16 cellular contexts compared by ENCODE assay signal in genomic region chr10:75379817-75380216, GRCh38. TPM values are rescaled to one million over a fixed set of nuclear protein-coding genes. Genes with fewer than 3 reads are reported as not detected.
DNase-seq lines count a peak whose midpoint lies in the region; ATAC-seq and TF ChIP-seq lines count a peak whose summit lies in the region.
"Had no signal": no experiment of that assay in that cellular context is flagged by ENCODE, and none has a peak within 500 bp of the region (broad histone marks: within the 10 kb centered on the region; RNA-seq: fewer than 3 reads in every experiment).

No MANE protein-coding gene starts in this region.

- H3K36me3 ChIP-seq in GM23338 (ENCODE audit: insufficient read depth) (no peaks in the 10 kb centered on the region), spleen (no peaks in the 10 kb centered on the region), heart right ventricle (no peaks in the 10 kb centered on the region)
- H3K36me3 ChIP-seq: HAP-1 had no signal

- no peaks in the 10 kb centered on the region for H3K9me3 ChIP-seq in spleen
- no peaks in the 10 kb centered on the region for H3K9me3 ChIP-seq in heart right ventricle
- H3K9me3 ChIP-seq: A549, Caco-2, HAP-1 had no signal

- H3K4me3 Mint-ChIP-seq in GM23338, result no peak overlapping the region
- H3K4me3 Mint-ChIP-seq in brain, result no peak overlapping the region
- no peak overlapping the region for H3K4me3 Mint-ChIP-seq in nephron progenitor cell
- H3K4me3 Mint-ChIP-seq: CD4-positive, alpha-beta T cell had no signal

- H3K9me2 ChIP-seq in GM23338 (ENCODE audit: insufficient read depth), result peaks cover 8% of the 10 kb centered on the region; the same call in 1 of the 2 replicates

- H3K4me1 Mint-ChIP-seq in GM23338 (peaks cover 4% of the 10 kb centered on the region), brain (peaks cover 23% of the 10 kb centered on the region), nephron progenitor cell (peaks cover 35% of the 10 kb centered on the region)

- no peak overlapping the region for H2AFZ ChIP-seq in GM23338

- H3K4me1 ChIP-seq in GM23338 (ENCODE audit: insufficient read depth) (no peaks in the 10 kb centered on the region), spleen (peaks cover 0 to 33% (median 6%) of the 10 kb centered on the region in 6 donors), heart right ventricle (peaks cover 0 to 5% (median 0%) of the 10 kb centered on the region in 9 donors)
- H3K4me1 ChIP-seq: A549, Caco-2 had no signal

- H3K27ac Mint-ChIP-seq in GM23338 (0 out of 2 replicates have a peak overlapping the region, but pooled peaks have one; percentile 29), brain (peak overlapping the region in 3 of 5 experiments; percentile 36 to 84 (median 57)), nephron progenitor cell (peak overlapping the region; percentile 9)
- H3K27ac Mint-ChIP-seq: CD4-positive, alpha-beta T cell had no signal

- 72 to 92% (median 88%) methylated on average over 6 of the region's 6 CpGs for WGBS in spleen, 5 donors
- 87 to 91% methylated on average over 6 of the region's 6 CpGs for WGBS in heart right ventricle, 2 donors

- no peak overlapping the region for H3K4me2 ChIP-seq in GM23338
- H3K4me2 ChIP-seq: A549 had no signal

- no peaks in the 10 kb centered on the region for H3K27me3 ChIP-seq in GM23338 (ENCODE audit: insufficient read depth)
- peaks cover 0 to 15% (median 0%) of the 10 kb centered on the region in 7 donors for H3K27me3 ChIP-seq in spleen (replicated peaks in 1 of 7)
- H3K27me3 ChIP-seq in heart right ventricle, result peaks cover 0 to 4% (median 0%) of the 10 kb centered on the region in 7 donors

- TF ChIP-seq CTCF in GM23338 (conservative IDR thresholded peaks at IDR 0.05; ENCODE audit: low read depth in 2 of 2), result no peak
- TF ChIP-seq CTCF in brain (conservative IDR thresholded peaks at IDR 0.05), result no peak
- TF ChIP-seq CTCF in nephron progenitor cell (IDR thresholded peaks at IDR 0.05), result no peak
- TF ChIP-seq CTCF in spleen (IDR thresholded peaks at IDR 0.05 in 8 of 11, conservative IDR thresholded peaks at IDR 0.05 in 3 of 11), result no peak
- TF ChIP-seq CTCF in heart right ventricle (IDR thresholded peaks at IDR 0.05), result no peak

- intact Hi-C loops in spleen (cut with DNase I; ENCODE audit: low total_unique reads) (no loop called here), heart right ventricle (cut with DNase I) (no loop called here)

- H3K4me3 ChIP-seq in GM23338 (no peak overlapping the region), spleen (no peak overlapping the region), heart right ventricle (no peak overlapping the region)
- H3K4me3 ChIP-seq: A549, HAP-1 had no signal

- ATAC-seq in GM23338 (no peak), heart right ventricle (no peak)
- ATAC-seq: A549 had no signal

- no peaks in the 10 kb centered on the region for H4K20me1 ChIP-seq in GM23338 (replicated peaks; ENCODE audit: insufficient read depth)

- TF ChIP-seq POLR2A in spleen (IDR thresholded peaks at IDR 0.05), result no peak

- DNase-seq in GM23338 (ENCODE audit: low spot score) (no peak), nephron progenitor cell (no peak), spleen (no peak), NCI-H1092 (lab: John Stamatoyannopoulos, UW) (no peak), SW 1271 (lab: John Stamatoyannopoulos, UW) (no peak), heart right ventricle (no peak)
- DNase-seq: AML-193; Caco-2; CD4-positive, alpha-beta T cell had no signal

- no peaks in the 10 kb centered on the region for H3K36me3 Mint-ChIP-seq in GM23338 (ENCODE audit: low read depth)
- no peaks in the 10 kb centered on the region for H3K36me3 Mint-ChIP-seq in brain
- H3K36me3 Mint-ChIP-seq in nephron progenitor cell (ENCODE audit: low read depth), result peaks cover 6% of the 10 kb centered on the region

- no peaks in the 10 kb centered on the region for H3K79me2 ChIP-seq in GM23338 (replicated peaks; ENCODE audit: insufficient read depth)

- H3F3A ChIP-seq in GM23338 (replicated peaks; ENCODE audit: low read depth), result no peaks in the 10 kb centered on the region

- H3K27ac ChIP-seq in GM23338 (ENCODE audit: low read depth) (no peak overlapping the region), spleen (peak overlapping the region in 5 of 8 donors; percentile 8 to 61 (median 47)), heart right ventricle (no peak overlapping the region)
- H3K27ac ChIP-seq: 22Rv1, A549, C4-2B had no signal

- no peaks in the 10 kb centered on the region; the same call in 2 of the 3 replicates for H3K9me3 Mint-ChIP-seq in GM23338
- H3K9me3 Mint-ChIP-seq in brain, result peaks cover 0 to 5% (median 0%) of the 10 kb centered on the region in 5 experiments
- no peaks in the 10 kb centered on the region for H3K9me3 Mint-ChIP-seq in nephron progenitor cell
- H3K9me3 Mint-ChIP-seq: CD4-positive, alpha-beta T cell had no signal

- H3K27me3 Mint-ChIP-seq in GM23338 (ENCODE audit: insufficient read depth, low read depth, poor library complexity) (peaks cover 5% of the 10 kb centered on the region), brain (peaks cover 8% of the 10 kb centered on the region), nephron progenitor cell (ENCODE audit: low read depth, poor library complexity) (peaks cover 33% of the 10 kb centered on the region)

TF ChIP-seq in GM23338, 12 proteins besides CTCF, POLR2A, EP300 and RAD21 (continues in another document):
- no peak for TF ChIP-seq REST (IDR thresholded peaks at IDR 0.05; ENCODE audit: unreplicated experiment)

RNA-seq across cellular contexts. Expression of gene ZNF503, which starts 21.7 kb away (rescaled TPM):
- 0.04 TPM in 1 of 2 replicates, not detected in the other for total RNA-seq in GM23338 (2014; rRNA removed; shearing (Covaris generic))
- polyA plus RNA-seq in GM23338 (2016; fragmentation: Nextera tagmentation; extraction: Ambion mirVana), result 0.21 and 0.24 TPM in 2 replicates
- 7.6 TPM for polyA plus RNA-seq in brain (ENCODE audit: insufficient read depth, low read depth, low replicate concordance)
- total RNA-seq in spleen, result 10 to 100 TPM in 5 of 7 donors, 1 to 10 TPM in 2; 7.8 to 25.6 (median 10.6) TPM
- polyA plus RNA-seq in spleen, result 1 to 10 TPM; 3.2 to 5.6 (median 3.4) TPM
- 1 to 10 TPM; 2.5 to 9.7 (median 4.1) TPM for total RNA-seq in heart right ventricle
- 1 to 10 TPM; 5.2 to 5.6 TPM for polyA plus RNA-seq in heart right ventricle

RNA-seq across cellular contexts. Expression of gene LRMDA, which starts 51.6 kb away (rescaled TPM):
- 0.90 TPM in 1 of 2 replicates, not detected in the other for total RNA-seq in GM23338 (2014; rRNA removed; shearing (Covaris generic))
- polyA plus RNA-seq in GM23338 (2016; fragmentation: Nextera tagmentation; extraction: Ambion mirVana) (1.6 and 1.8 TPM in 2 replicates), brain (ENCODE audit: insufficient read depth, low read depth, low replicate concordance) (8.3 TPM), spleen (10 to 100 TPM in 2 of 3 donors, 1 to 10 TPM in 1; 7.3 to 11.6 (median 10.4) TPM), heart right ventricle (1 to 10 TPM; 4.0 to 8.3 TPM)
- total RNA-seq in spleen (10 to 100 TPM; 24.0 to 46.6 (median 34.5) TPM), heart right ventricle (10 to 100 TPM in 9 of 10 donors, 1 to 10 TPM in 1; 4.7 to 59.8 (median 13.6) TPM)
- total RNA-seq: CD4-positive, alpha-beta T cell; HT-29 had no signal
- polyA plus RNA-seq: BJ had no signal

Comparison
In these comparisons a context has a peak if more than half of its experiments do, and no peak if none do; other contexts are left out.
1. H3K27ac ChIP-seq: peak in spleen (5 of 8); none in GM23338 (single experiment) and heart right ventricle (0 of 10).
2. Peak in every context shown above with its lines, with median percentiles within 50 percentile points of each other: H3K27ac Mint-ChIP-seq.